ENCODE assay signal across 10 cellular contexts in genomic region chr20:24289737-24290481, GRCh38.
DNase-seq lines count a peak whose midpoint lies in the region; ATAC-seq lines count a peak whose summit lies in the region.
"Had no signal": no experiment of that assay in that cellular context is flagged by ENCODE, and none has a peak within 500 bp of the region (broad histone marks: within the 10 kb centered on the region; RNA-seq: fewer than 3 reads in every experiment).

No MANE protein-coding gene starts in this region.

- H3K27ac Mint-ChIP-seq in T-helper 2 cell treated with Interferon-gamma antibody and Interleukin-4, amounts not matched to agents 5 μg/mL and 100 μg/mL, for 36 hours: peak overlapping the region; percentile 86
- H3K27ac Mint-ChIP-seq in immature natural killer cell: peak overlapping the region in 3 of 6 donors; percentile 29 to 63 (median 59)

- peaks cover 17% of the 10 kb centered on the region for H3K4me1 Mint-ChIP-seq in T-helper 2 cell treated with Interferon-gamma antibody and Interleukin-4, amounts not matched to agents 5 μg/mL and 100 μg/mL, for 36 hours (ENCODE audit: low read depth)
- peaks cover 17 to 20% of the 10 kb centered on the region in 2 donors for H3K4me1 Mint-ChIP-seq in immature natural killer cell

- ATAC-seq in GM18498 (IDR thresholded peaks at IDR 0.05; ENCODE audit: unreplicated experiment) (peak; percentile 58), HG03354 (IDR thresholded peaks at IDR 0.05; ENCODE audit: poor library complexity, severe bottlenecking, unreplicated experiment) (peak; percentile 67), HG03442 (IDR thresholded peaks at IDR 0.05; ENCODE audit: unreplicated experiment) (no peak), HG02642 (IDR thresholded peaks at IDR 0.05; ENCODE audit: poor library complexity, unreplicated experiment) (no peak)

- no peaks in the 10 kb centered on the region for H3K27me3 Mint-ChIP-seq in T-helper 2 cell treated with Interferon-gamma antibody and Interleukin-4, amounts not matched to agents 5 μg/mL and 100 μg/mL, for 36 hours (ENCODE audit: low read depth)
- peaks cover 0 to 4% (median 0%) of the 10 kb centered on the region in 3 donors for H3K27me3 Mint-ChIP-seq in immature natural killer cell (ENCODE audit: low read depth in 3 of 3)

- peaks cover 27% of the 10 kb centered on the region for H3K9me3 Mint-ChIP-seq in T-helper 2 cell treated with Interferon-gamma antibody and Interleukin-4, amounts not matched to agents 5 μg/mL and 100 μg/mL, for 36 hours
- no peaks in the 10 kb centered on the region for H3K9me3 Mint-ChIP-seq in immature natural killer cell

- H3K36me3 Mint-ChIP-seq in T-helper 2 cell treated with Interferon-gamma antibody and Interleukin-4, amounts not matched to agents 5 μg/mL and 100 μg/mL, for 36 hours (ENCODE audit: low read depth): peaks cover 5% of the 10 kb centered on the region
- H3K36me3 Mint-ChIP-seq in immature natural killer cell: no peaks in the 10 kb centered on the region

- peak overlapping the region; percentile 62 for H3K4me3 Mint-ChIP-seq in T-helper 2 cell treated with Interferon-gamma antibody and Interleukin-4, amounts not matched to agents 5 μg/mL and 100 μg/mL, for 36 hours
- H3K4me3 Mint-ChIP-seq in immature natural killer cell: peak overlapping the region in 4 of 5 donors; percentile 53 to 70 (median 62)

- peak; percentile 53 for DNase-seq in T-helper 2 cell treated with Interferon-gamma antibody and Interleukin-4, amounts not matched to agents 5 μg/mL and 100 μg/mL, for 36 hours (ENCODE audit: low spot score)
- peak; percentile 15 to 27 (median 26) for DNase-seq in immature natural killer cell
- DNase-seq in dermis blood vessel endothelial cell: no peak
- no peak for DNase-seq in DMS153 treated with DMSO at 0.1 percent for 48 hours (lab: John Stamatoyannopoulos, UW; ENCODE audit: unreplicated experiment)
- DNase-seq: NCI-H1694, posterior cingulate gyrus had no signal

Comparison
In these comparisons a context has a peak if more than half of its experiments do, and no peak if none do; other contexts are left out.
1. ATAC-seq: peak in GM18498 (single experiment) and HG03354 (single experiment); none in HG03442 (single experiment) and HG02642 (single experiment).
2. DNase-seq: peak in T-helper 2 cell treated with Interferon-gamma antibody and Interleukin-4, amounts not matched to agents 5 μg/mL and 100 μg/mL, for 36 hours (single experiment) and immature natural killer cell (3 of 3); none in dermis blood vessel endothelial cell (single experiment) and DMS153 treated with DMSO at 0.1 percent for 48 hours (single experiment).